9 cellular contexts compared by ENCODE assay signal in genomic region chr1:21453964-21454614, GRCh38. TPM values are rescaled to one million over a fixed set of nuclear protein-coding genes. Genes with fewer than 3 reads are reported as not detected.
DNase-seq lines count a peak whose midpoint lies in the region; TF ChIP-seq lines count a peak whose summit lies in the region.
"Not testable (repeated sequence)": the region's sequence is repeated elsewhere in the genome, so short reads cannot be mapped to it uniquely, and the experiment has no call there.
"Had no signal": no experiment of that assay in that cellular context is flagged by ENCODE, and none has a peak within 500 bp of the region (broad histone marks: within the 10 kb centered on the region; RNA-seq: fewer than 3 reads in every experiment).

No MANE protein-coding gene starts in this region.

- DNase-seq in AG09309 (ENCODE audit: low read depth) (peak; percentile 35), GM04503 (ENCODE audit: low read depth) (peak; percentile 50), LHCN-M2 (ENCODE audit: low read depth) (peak; percentile 90), RKO (ENCODE audit: low spot score) (peak; percentile 19), glomerular visceral epithelial cell (ENCODE audit: extremely low spot score) (peak; percentile 36), osteocyte (ENCODE audit: extremely low spot score, unreplicated experiment) (peak; percentile 25)
- DNase-seq in activated CD4-positive, alpha-beta T cell treated with anti-CD3 and anti-CD28 coated beads, Interleukin-2, amount 10 ng/mL, durations not matched to agents 24 days and 14 days: peak; percentile 64
- DNase-seq in chondrocyte (ENCODE audit: low spot score): not testable (repeated sequence)

- H3K36me3 Mint-ChIP-seq in activated CD4-positive, alpha-beta T cell treated with anti-CD3 and anti-CD28 coated beads, Interleukin-2, amount 10 ng/mL, durations not matched to agents 24 days and 14 days (ENCODE audit: low read depth); chondrocyte (ENCODE audit: low read depth): not testable (repeated sequence)
- H3K36me3 Mint-ChIP-seq in osteocyte (ENCODE audit: unreplicated experiment): peaks cover 14% of the 10 kb centered on the region

- H3K4me3 Mint-ChIP-seq in activated CD4-positive, alpha-beta T cell treated with anti-CD3 and anti-CD28 coated beads, Interleukin-2, amount 10 ng/mL, durations not matched to agents 24 days and 14 days; chondrocyte (ENCODE audit: unreplicated experiment); osteocyte (ENCODE audit: unreplicated experiment): not testable (repeated sequence)

- not testable (repeated sequence) for H3K4me3 ChIP-seq in AG09309 (ENCODE audit: control insufficient read depth, low read depth, low read length)

- intact Hi-C loops in activated CD4-positive, alpha-beta T cell treated with anti-CD3 and anti-CD28 coated beads, Interleukin-2, amount 10 ng/mL, durations not matched to agents 24 days and 14 days (cut with micrococcal nuclease): not testable (repeated sequence)

- not testable (repeated sequence) for H3K9me3 Mint-ChIP-seq in activated CD4-positive, alpha-beta T cell treated with anti-CD3 and anti-CD28 coated beads, Interleukin-2, amount 10 ng/mL, durations not matched to agents 24 days and 14 days; chondrocyte (ENCODE audit: low read depth); osteocyte (ENCODE audit: unreplicated experiment)

- H3K27ac Mint-ChIP-seq in activated CD4-positive, alpha-beta T cell treated with anti-CD3 and anti-CD28 coated beads, Interleukin-2, amount 10 ng/mL, durations not matched to agents 24 days and 14 days: not testable (repeated sequence)
- H3K27ac Mint-ChIP-seq in chondrocyte (ENCODE audit: unreplicated experiment) (peak overlapping the region; percentile 81), osteocyte (ENCODE audit: unreplicated experiment) (peak overlapping the region; percentile 86)

- not testable (repeated sequence) for H3K27me3 Mint-ChIP-seq in activated CD4-positive, alpha-beta T cell treated with anti-CD3 and anti-CD28 coated beads, Interleukin-2, amount 10 ng/mL, durations not matched to agents 24 days and 14 days; chondrocyte (ENCODE audit: low read depth); osteocyte (ENCODE audit: unreplicated experiment)

- H3K4me1 Mint-ChIP-seq in activated CD4-positive, alpha-beta T cell treated with anti-CD3 and anti-CD28 coated beads, Interleukin-2, amount 10 ng/mL, durations not matched to agents 24 days and 14 days: peaks cover 12% of the 10 kb centered on the region
- H3K4me1 Mint-ChIP-seq in chondrocyte (ENCODE audit: low read depth) (peaks cover 52% of the 10 kb centered on the region), osteocyte (ENCODE audit: unreplicated experiment) (peaks cover 60% of the 10 kb centered on the region)

- not testable (repeated sequence) for TF ChIP-seq CTCF in AG09309 (IDR thresholded peaks at IDR 0.05; ENCODE audit: control insufficient read depth, insufficient read depth, low read depth, low read length, missing control alignments); chondrocyte (IDR thresholded peaks at IDR 0.05); osteocyte (IDR thresholded peaks at IDR 0.05)

RNA-seq across cellular contexts. Expression of gene NBPF3, which starts 14.2 kb away (rescaled TPM):
- total RNA-seq in LHCN-M2 (2014; rRNA removed): 11.7 and 16.6 TPM in 2 replicates
- 6.5 TPM for polyA plus RNA-seq in LHCN-M2 (2012)
- total RNA-seq in activated CD4-positive, alpha-beta T cell treated with anti-CD3 and anti-CD28 coated beads, Interleukin-2, amount 10 ng/mL, durations not matched to agents 24 days and 14 days: 2.8 and 3.1 TPM in 2 replicates
- 15.0 to 18.5 TPM (median 16.3 TPM) in 3 replicates for total RNA-seq in chondrocyte
- total RNA-seq in osteocyte: 30.4 and 31.0 TPM in 2 replicates

RNA-seq across cellular contexts. Expression of gene ALPL, which starts 55.1 kb away (rescaled TPM):
- total RNA-seq in LHCN-M2 (2014; rRNA removed) (128 and 138 TPM in 2 replicates), chondrocyte (17.6 to 37.0 TPM (median 19.2 TPM) in 3 replicates), osteocyte (41.6 and 43.4 TPM in 2 replicates)
- polyA plus RNA-seq in LHCN-M2 (2012): 91.2 TPM
- total RNA-seq in activated CD4-positive, alpha-beta T cell treated with anti-CD3 and anti-CD28 coated beads, Interleukin-2, amount 10 ng/mL, durations not matched to agents 24 days and 14 days: not detected in 2 replicates
- total RNA-seq: CD4-positive, CD25-positive, alpha-beta regulatory T cell had no signal
- polyA plus RNA-seq: CD4-positive, CD25-positive, alpha-beta regulatory T cell had no signal

Comparison
In these comparisons a context has a peak if more than half of its experiments do, and no peak if none do; other contexts are left out.
1. RNA of gene ALPL, which starts 55.1 kb away (total RNA-seq): 128 to 138 TPM in LHCN-M2, 41.6 to 43.4 TPM in osteocyte and 17.6 to 37.0 TPM in chondrocyte; not detected in activated CD4-positive, alpha-beta T cell treated with anti-CD3 and anti-CD28 coated beads, Interleukin-2, amount 10 ng/mL, durations not matched to agents 24 days and 14 days; every median in the first group is over 10 times any median in the second.